In the genomic region with DNA sequence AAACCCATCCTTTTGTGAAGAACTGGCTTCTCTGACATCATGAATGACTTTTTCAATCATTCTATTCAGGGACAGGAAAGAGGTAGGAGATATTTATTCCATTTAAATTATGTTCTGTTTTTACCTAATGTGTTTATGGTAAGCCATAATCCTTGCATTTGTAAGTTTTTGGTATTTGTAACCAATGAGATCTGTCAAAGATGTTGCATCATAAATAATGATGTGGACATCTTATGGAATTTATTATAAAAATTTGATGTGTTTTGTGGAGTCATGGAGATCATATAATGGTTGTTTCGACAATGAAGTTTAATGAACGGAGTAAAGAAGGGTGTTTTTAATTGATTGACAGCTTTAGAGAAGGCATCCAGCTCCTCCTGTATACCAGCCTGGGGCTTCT, we compare ENCODE assay signal across 1 cellular context.
TF ChIP-seq lines count a peak whose summit lies in the region.

No MANE protein-coding gene starts in this region.

TF ChIP-seq in HepG2, 621 proteins besides CTCF, POLR2A, EP300 and RAD21 (continued from another document):
- TF ChIP-seq ATF7 (IDR thresholded peaks at IDR 0.05), result peak; percentile 69
- TF ChIP-seq ATF7 (CRISPR knock-in tag; IDR thresholded peaks at IDR 0.05), result no peak
- no peak for TF ChIP-seq SRSF4 (IDR thresholded peaks at IDR 0.05; ENCODE audit: low read depth, low read length, poor library complexity, severe bottlenecking)
TF ChIP-seq in HepG2: peak in this region for 1.
